Comparison of ENCODE assay signal across 11 cellular contexts in genomic region chr10:47206449-47207279, GRCh38.
A peak's percentile ranks its signal among the peaks of the same experiment; 100 is the strongest.
DNase-seq lines count a peak whose midpoint lies in the region; ATAC-seq and TF ChIP-seq lines count a peak whose summit lies in the region.
"Had no signal": no experiment of that assay in that cellular context is flagged by ENCODE, and none has a peak within 500 bp of the region (broad histone marks: within the 10 kb centered on the region; RNA-seq: fewer than 3 reads in every experiment).

No MANE protein-coding gene starts in this region.

- CTCF ChIA-PET in naive thymus-derived CD4-positive, alpha-beta T cell (lab: Charles Lee), result interaction anchor here (0.7 to 1.9 kb wide), 3 partner anchors 41 to 66 kb away, joined by 3 to 6 read pairs (median 4); no protein-coding TSS in a partner anchor

- H2AFZ ChIP-seq in DND-41 (ENCODE audit: low read depth, low read length), result peak overlapping the region; percentile 29

- intact Hi-C loops in activated T-helper 2 cell treated with anti-CD3 and anti-CD28 coated beads, Interferon-gamma antibody, Interleukin-2, Interleukin-4, amounts not matched to agents 10 μg/mL and 5 μg/mL and 100 μg/mL, durations not matched to agents 14 hours and 24 hours and 36 hours (cut with micrococcal nuclease), result loop anchor here (5.0 kb wide), 2 partner anchors 39 to 51 kb away; no protein-coding TSS in a partner anchor
- intact Hi-C loops in naive thymus-derived CD4-positive, alpha-beta T cell (cut with micrococcal nuclease), result loop anchor here (1.0 to 5.0 kb wide), 6 partner anchors 41 to 184 kb away; no protein-coding TSS in a partner anchor

- no peaks in the 10 kb centered on the region for H4K20me1 ChIP-seq in DND-41 (ENCODE audit: insufficient read depth, low read length)

- peak overlapping the region; percentile 74 for H3K27ac ChIP-seq in DND-41 (ENCODE audit: low read length)
- H3K27ac ChIP-seq in naive thymus-derived CD4-positive, alpha-beta T cell (ENCODE audit: low read depth, low read length), result peak overlapping the region; percentile 49
- H3K27ac ChIP-seq: testis had no signal

- H3K9me3 Mint-ChIP-seq in activated T-helper 2 cell treated with anti-CD3 and anti-CD28 coated beads, Interferon-gamma antibody, Interleukin-2, Interleukin-4, amounts not matched to agents 10 μg/mL and 5 μg/mL and 100 μg/mL, durations not matched to agents 14 hours and 24 hours and 36 hours, result peaks cover 18% of the 10 kb centered on the region
- peaks cover 0 to 9% (median 1%) of the 10 kb centered on the region in 11 donors for H3K9me3 Mint-ChIP-seq in naive thymus-derived CD4-positive, alpha-beta T cell
- H3K9me3 Mint-ChIP-seq: dendritic cell treated with granulocyte-macrophage colony-stimulating factor and Interleukin-4, amounts not matched to agents 40 ng/mL and 50 ng/mL, for 4 days had no signal

- H3K4me1 ChIP-seq in DND-41 (ENCODE audit: insufficient read depth, low read length), result peaks cover 36% of the 10 kb centered on the region
- peaks cover 25 to 55% of the 10 kb centered on the region in 2 donors for H3K4me1 ChIP-seq in naive thymus-derived CD4-positive, alpha-beta T cell (ENCODE audit: control insufficient read depth in 2 of 2, insufficient read depth in 2 of 2, low read length in 2 of 2)
- H3K4me1 ChIP-seq: testis had no signal

- POLR2A ChIA-PET in naive thymus-derived CD4-positive, alpha-beta T cell (lab: Charles Lee), result interaction anchor here (0.8 to 4.1 kb wide), 8 partner anchors 9 to 346 kb away, joined by 3 to 22 read pairs (median 6); no protein-coding TSS in a partner anchor

- H3K36me3 ChIP-seq in DND-41 (ENCODE audit: insufficient read depth, low read length), result no peaks in the 10 kb centered on the region
- H3K36me3 ChIP-seq in naive thymus-derived CD4-positive, alpha-beta T cell (ENCODE audit: control insufficient read depth in 2 of 3, insufficient read depth in 3 of 3, low read length in 3 of 3), result no peaks in the 10 kb centered on the region

- H3K4me3 Mint-ChIP-seq in activated T-helper 2 cell treated with anti-CD3 and anti-CD28 coated beads, Interferon-gamma antibody, Interleukin-2, Interleukin-4, amounts not matched to agents 10 μg/mL and 5 μg/mL and 100 μg/mL, durations not matched to agents 14 hours and 24 hours and 36 hours (ENCODE audit: low read depth), result peak overlapping the region; percentile 1
- peak overlapping the region; percentile 63 to 84 (median 74) for H3K4me3 Mint-ChIP-seq in naive thymus-derived CD4-positive, alpha-beta T cell
- H3K4me3 Mint-ChIP-seq: dendritic cell treated with granulocyte-macrophage colony-stimulating factor and Interleukin-4, amounts not matched to agents 40 ng/mL and 50 ng/mL, for 4 days had no signal

- H3K27ac Mint-ChIP-seq in activated T-helper 2 cell treated with anti-CD3 and anti-CD28 coated beads, Interferon-gamma antibody, Interleukin-2, Interleukin-4, amounts not matched to agents 10 μg/mL and 5 μg/mL and 100 μg/mL, durations not matched to agents 14 hours and 24 hours and 36 hours, result peak overlapping the region; percentile 75
- H3K27ac Mint-ChIP-seq in naive thymus-derived CD4-positive, alpha-beta T cell, result peak overlapping the region; percentile 81 to 99 (median 96)
- H3K27ac Mint-ChIP-seq: dendritic cell treated with granulocyte-macrophage colony-stimulating factor and Interleukin-4, amounts not matched to agents 40 ng/mL and 50 ng/mL, for 4 days had no signal

- H3K4me3 ChIP-seq in DND-41 (ENCODE audit: low read depth in 1 of 2, low read length in 2 of 2), result no peak overlapping the region
- peak overlapping the region; percentile 28 for H3K4me3 ChIP-seq in naive thymus-derived CD4-positive, alpha-beta T cell (ENCODE audit: low read length)
- H3K4me3 ChIP-seq: testis had no signal

- peaks cover 38% of the 10 kb centered on the region for H3K4me1 Mint-ChIP-seq in activated T-helper 2 cell treated with anti-CD3 and anti-CD28 coated beads, Interferon-gamma antibody, Interleukin-2, Interleukin-4, amounts not matched to agents 10 μg/mL and 5 μg/mL and 100 μg/mL, durations not matched to agents 14 hours and 24 hours and 36 hours (ENCODE audit: low read depth)
- H3K4me1 Mint-ChIP-seq in naive thymus-derived CD4-positive, alpha-beta T cell, result peaks cover 23 to 76% (median 70%) of the 10 kb centered on the region in 7 donors

- H3K36me3 Mint-ChIP-seq in activated T-helper 2 cell treated with anti-CD3 and anti-CD28 coated beads, Interferon-gamma antibody, Interleukin-2, Interleukin-4, amounts not matched to agents 10 μg/mL and 5 μg/mL and 100 μg/mL, durations not matched to agents 14 hours and 24 hours and 36 hours (ENCODE audit: low read depth), result peaks cover 9% of the 10 kb centered on the region
- peaks cover 0 to 7% (median 5%) of the 10 kb centered on the region in 5 donors for H3K36me3 Mint-ChIP-seq in naive thymus-derived CD4-positive, alpha-beta T cell

- H3K4me2 ChIP-seq in DND-41 (ENCODE audit: insufficient read depth, low read length), result peak overlapping the region; percentile 39
- H3K4me2 ChIP-seq: SK-N-SH had no signal

- H3K9ac ChIP-seq in DND-41 (ENCODE audit: low read depth, low read length), result peak overlapping the region; percentile 4; the same call in 1 of the 2 replicates
- H3K9ac ChIP-seq: SK-N-SH had no signal

- DNase-seq in DND-41 (peak; percentile 54), H4 (ENCODE audit: low spot score) (peak; percentile 25), left lobe of liver (ENCODE audit: low spot score) (no peak), COLO668 (lab: John Stamatoyannopoulos, UW; ENCODE audit: unreplicated experiment) (no peak)
- DNase-seq in activated T-helper 2 cell treated with anti-CD3 and anti-CD28 coated beads, Interferon-gamma antibody, Interleukin-2, Interleukin-4, amounts not matched to agents 10 μg/mL and 5 μg/mL and 100 μg/mL, durations not matched to agents 14 hours and 24 hours and 36 hours (ENCODE audit: low spot score), result no peak
- DNase-seq in naive thymus-derived CD4-positive, alpha-beta T cell, result peak in 7 of 9 donors; percentile 17 to 71 (median 61)
- DNase-seq: KBM-7, SK-N-SH, testis had no signal

- H3K27me3 ChIP-seq in DND-41 (ENCODE audit: insufficient read depth, low read length, poor library complexity), result no peaks in the 10 kb centered on the region
- H3K27me3 ChIP-seq in naive thymus-derived CD4-positive, alpha-beta T cell (ENCODE audit: control insufficient read depth in 2 of 2, insufficient read depth in 2 of 2, low read length in 2 of 2), result no peaks in the 10 kb centered on the region
- H3K27me3 ChIP-seq: testis had no signal

- ATAC-seq in DND-41 (ENCODE audit: insufficient read depth, low read depth), result peak; percentile 97
- peak; percentile 83 for ATAC-seq in naive thymus-derived CD4-positive, alpha-beta T cell
- ATAC-seq in left lobe of liver, result no peak
- ATAC-seq in GM18909 (IDR thresholded peaks at IDR 0.05; ENCODE audit: poor library complexity, unreplicated experiment), result no peak

- no peaks in the 10 kb centered on the region for H3K79me2 ChIP-seq in DND-41 (ENCODE audit: insufficient read depth, low read length)

- no peaks in the 10 kb centered on the region for H3K9me3 ChIP-seq in DND-41 (ENCODE audit: insufficient read depth, low read length, severe bottlenecking)
- H3K9me3 ChIP-seq in naive thymus-derived CD4-positive, alpha-beta T cell (ENCODE audit: control insufficient read depth in 2 of 3, low read length in 3 of 3), result no peaks in the 10 kb centered on the region
- H3K9me3 ChIP-seq: SK-N-SH, testis had no signal

- no peaks in the 10 kb centered on the region for H3K27me3 Mint-ChIP-seq in activated T-helper 2 cell treated with anti-CD3 and anti-CD28 coated beads, Interferon-gamma antibody, Interleukin-2, Interleukin-4, amounts not matched to agents 10 μg/mL and 5 μg/mL and 100 μg/mL, durations not matched to agents 14 hours and 24 hours and 36 hours (ENCODE audit: low read depth)
- no peaks in the 10 kb centered on the region for H3K27me3 Mint-ChIP-seq in naive thymus-derived CD4-positive, alpha-beta T cell
- H3K27me3 Mint-ChIP-seq: dendritic cell treated with granulocyte-macrophage colony-stimulating factor and Interleukin-4, amounts not matched to agents 40 ng/mL and 50 ng/mL, for 4 days had no signal

- TF ChIP-seq CTCF in DND-41 (IDR thresholded peaks at IDR 0.05; ENCODE audit: borderline replicate concordance, extremely low read depth, low read length, poor library complexity, severe bottlenecking), result no peak

Comparison
In these comparisons a context has a peak if more than half of its experiments do, and no peak if none do; other contexts are left out.
1. ATAC-seq: peak in DND-41 (single experiment) and naive thymus-derived CD4-positive, alpha-beta T cell (single experiment); none in left lobe of liver (single experiment) and GM18909 (single experiment).
2. DNase-seq: peak in DND-41 (single experiment), H4 (single experiment) and naive thymus-derived CD4-positive, alpha-beta T cell (7 of 9); none in activated T-helper 2 cell treated with anti-CD3 and anti-CD28 coated beads, Interferon-gamma antibody, Interleukin-2, Interleukin-4, amounts not matched to agents 10 μg/mL and 5 μg/mL and 100 μg/mL, durations not matched to agents 14 hours and 24 hours and 36 hours (single experiment), left lobe of liver (single experiment) and COLO668 (single experiment).